ENCODE assay signal across 19 cellular contexts in genomic region chrX:22538581-22538980, GRCh38.
A peak's percentile ranks its signal among the peaks of the same experiment; 100 is the strongest.
DNase-seq lines count a peak whose midpoint lies in the region; ATAC-seq and TF ChIP-seq lines count a peak whose summit lies in the region.
"Had no signal": no experiment of that assay in that cellular context is flagged by ENCODE, and none has a peak within 500 bp of the region (broad histone marks: within the 10 kb centered on the region; RNA-seq: fewer than 3 reads in every experiment).

No MANE protein-coding gene starts in this region.

- no peaks in the 10 kb centered on the region for H3K27me3 ChIP-seq in BLaER1
- H3K27me3 ChIP-seq in mesendoderm (ENCODE audit: insufficient read depth, low read length, poor library complexity): no peaks in the 10 kb centered on the region
- no peaks in the 10 kb centered on the region for H3K27me3 ChIP-seq in testis
- H3K27me3 ChIP-seq: SJSA1 had no signal

- no peaks in the 10 kb centered on the region for H3K79me2 ChIP-seq in mesendoderm (ENCODE audit: control insufficient read depth, insufficient read depth, low read length)

- peaks cover 91% of the 10 kb centered on the region for H3K4me1 ChIP-seq in BLaER1
- no peaks in the 10 kb centered on the region for H3K4me1 ChIP-seq in mesendoderm (ENCODE audit: control insufficient read depth, low read depth, low read length)
- no peaks in the 10 kb centered on the region for H3K4me1 ChIP-seq in testis

- H3K56ac ChIP-seq in mesendoderm (ENCODE audit: low read length): no peak overlapping the region

- H3K79me1 ChIP-seq in mesendoderm (ENCODE audit: low read length): no peaks in the 10 kb centered on the region

- H2BK120ac ChIP-seq in mesendoderm (ENCODE audit: low read depth, low read length): no peak overlapping the region

- no peak for TF ChIP-seq POLR2A in testis (IDR thresholded peaks at IDR 0.05)

- no peaks in the 10 kb centered on the region for H4K20me1 ChIP-seq in BLaER1

- H3K4me2 ChIP-seq in BLaER1: no peak overlapping the region
- no peak overlapping the region for H3K4me2 ChIP-seq in mesendoderm (ENCODE audit: low read length)
- H3K4me2 ChIP-seq: PC-9 had no signal

- H4K8ac ChIP-seq in mesendoderm (ENCODE audit: low read depth, low read length): no peak overlapping the region

- peak overlapping the region; percentile 32; the same call in 1 of the 2 replicates for H3K4me3 ChIP-seq in BLaER1
- no peak overlapping the region for H3K4me3 ChIP-seq in mesendoderm (ENCODE audit: low read length)
- H3K4me3 ChIP-seq in testis: no peak overlapping the region
- H3K4me3 ChIP-seq: PC-9, SJSA1 had no signal

- no peak for ATAC-seq in GM19467 (IDR thresholded peaks at IDR 0.05; ENCODE audit: unreplicated experiment)
- ATAC-seq: CD8-positive, alpha-beta T cell had no signal

- no peak overlapping the region for H2AK5ac ChIP-seq in mesendoderm (ENCODE audit: low read length)

- H4K5ac ChIP-seq in mesendoderm (ENCODE audit: low read length): no peak overlapping the region

- TF ChIP-seq CTCF in testis (IDR thresholded peaks at IDR 0.05): no peak

- no peak overlapping the region for H3K23ac ChIP-seq in mesendoderm (ENCODE audit: low read length)

- no peak overlapping the region for H3K18ac ChIP-seq in mesendoderm (ENCODE audit: low read length)

- H3K36me3 ChIP-seq in BLaER1: peaks cover 20% of the 10 kb centered on the region; the same call in 1 of the 2 replicates
- no peaks in the 10 kb centered on the region for H3K36me3 ChIP-seq in mesendoderm (ENCODE audit: control insufficient read depth, insufficient read depth, low read length)
- no peaks in the 10 kb centered on the region for H3K36me3 ChIP-seq in testis (ENCODE audit: low read depth, missing control alignments)
- H3K36me3 ChIP-seq: SJSA1 had no signal

- intact Hi-C loops in testis (cut with DNase I; ENCODE audit: low total_unique reads): no loop called here

- no peak overlapping the region for H3K4ac ChIP-seq in mesendoderm (ENCODE audit: low read depth, low read length)

- peaks cover 56% of the 10 kb centered on the region for H3K9me3 ChIP-seq in BLaER1
- no peaks in the 10 kb centered on the region for H3K9me3 ChIP-seq in testis
- H3K9me3 ChIP-seq: SJSA1 had no signal

- H3K9ac ChIP-seq in BLaER1 (no peak overlapping the region), mesendoderm (ENCODE audit: low read length) (no peak overlapping the region)

- no peak overlapping the region for H2BK15ac ChIP-seq in mesendoderm (replicated peaks; ENCODE audit: low read depth)

- peak; percentile 26 for DNase-seq in LHCN-M2 (ENCODE audit: low read depth)
- DNase-seq in astrocyte of the hippocampus (ENCODE audit: low read depth, low spot score): peak; percentile 48
- DNase-seq in mesendoderm: peak; percentile 7
- no peak for DNase-seq in NCI-H2196 treated with DMSO at 0.1 percent for 48 hours (lab: John Stamatoyannopoulos, UW; ENCODE audit: unreplicated experiment)
- DNase-seq in testis: no peak
- DNase-seq in NCI-H1436 treated with DMSO at 0.1 percent for 48 hours (lab: John Stamatoyannopoulos, UW): no peak
- DNase-seq: 8988T; CD8-positive, alpha-beta T cell; DMS79; GF-D8; H9; KBM-7; NCI-H1436; NCI-H2029 treated with DMSO at 0.1 percent for 48 hours; NCI-H510A treated with DMSO at 0.1 percent for 48 hours; PC-9 had no signal

- WGBS in mesendoderm (ENCODE audit: extremely low coverage, insufficient coverage, low lambda C conversion rate): no CpG with 5 or more reads among the region's 4 CpGs
- WGBS in testis, 2 donors: 88 to 90% methylated on average over 3 to 4 of the region's 4 CpGs

- H3K27ac ChIP-seq in BLaER1 (peak overlapping the region; percentile 92), mesendoderm (ENCODE audit: low read depth, low read length) (no peak overlapping the region), testis (no peak overlapping the region)
- H3K27ac ChIP-seq: PC-9, SJSA1 had no signal

- no peak overlapping the region for H2BK5ac ChIP-seq in mesendoderm (ENCODE audit: low read length)

Comparison
In these comparisons a context has a peak if more than half of its experiments do, and no peak if none do; other contexts are left out.
1. DNase-seq: peak in LHCN-M2 (single experiment), astrocyte of the hippocampus (single experiment) and mesendoderm (single experiment); none in NCI-H2196 treated with DMSO at 0.1 percent for 48 hours (single experiment), testis (single experiment) and NCI-H1436 treated with DMSO at 0.1 percent for 48 hours (single experiment).